ENCODE assay signal across 8 cellular contexts in genomic region chr9:129962889-129963703, GRCh38.
DNase-seq lines count a peak whose midpoint lies in the region; ATAC-seq and TF ChIP-seq lines count a peak whose summit lies in the region.

No MANE protein-coding gene starts in this region.

- no peak for DNase-seq in AG04450 (ENCODE audit: low read depth, low spot score)
- DNase-seq in HT1080 (ENCODE audit: low read depth): peak; percentile 17
- peak; percentile 40 to 62 for DNase-seq in activated CD4-positive, alpha-beta T cell treated with anti-CD3 and anti-CD28 coated beads for 24 hours (ENCODE audit: low read depth in 2 of 2)
- DNase-seq in dermis microvascular lymphatic vessel endothelial cell (ENCODE audit: low read depth in 2 of 2): peak; percentile 68 to 74
- peak; percentile 39 for DNase-seq in lung (ENCODE audit: low spot score)
- DNase-seq in stimulated activated CD8-positive, alpha-beta memory T cell treated with anti-CD3 and anti-CD28 coated beads, Interleukin-15, amount 100 ng/mL, for 4 hours (ENCODE audit: low read depth in 2 of 2): peak; percentile 44 to 57

- H3K27ac ChIP-seq in AG04450 (ENCODE audit: low read depth, low read length) (peak overlapping the region; percentile 65), lung (ENCODE audit: low read depth in 1 of 2, low read length in 1 of 2) (peak overlapping the region; percentile 80 to 90)

- CTCF ChIA-PET in AG04450 (lab: Charles Lee): no interaction called here

- H3K27me3 ChIP-seq in AG04450 (ENCODE audit: control insufficient read depth, insufficient read depth, low read length) (no peaks in the 10 kb centered on the region), lung (ENCODE audit: control insufficient read depth, insufficient read depth) (no peaks in the 10 kb centered on the region)

- peaks cover 0 to 14% of the 10 kb centered on the region in 2 donors for H3K4me1 ChIP-seq in lung (ENCODE audit: control insufficient read depth in 2 of 2, insufficient read depth in 2 of 2, low read length in 2 of 2)

- H3K9me3 ChIP-seq in AG04450 (ENCODE audit: control insufficient read depth, insufficient read depth, low read length) (no peaks in the 10 kb centered on the region), lung (ENCODE audit: control insufficient read depth in 2 of 2, insufficient read depth in 1 of 2, low read length in 1 of 2) (no peaks in the 10 kb centered on the region)

- peak overlapping the region; percentile 51 for H3K4me3 ChIP-seq in AG04450 (ENCODE audit: low read depth, low read length)
- H3K4me3 ChIP-seq in lung: peak overlapping the region; percentile 5

- peak; percentile 83 for ATAC-seq in GM19395 (IDR thresholded peaks at IDR 0.05; ENCODE audit: unreplicated experiment)
- no peak for ATAC-seq in lung (ENCODE audit: insufficient read depth, low FRiP score)
- ATAC-seq in GM18511 (IDR thresholded peaks at IDR 0.05; ENCODE audit: unreplicated experiment): no peak

- 15 to 23% methylated on average over 14 of the region's 14 CpGs for WGBS in lung, 2 donors

- H3K36me3 ChIP-seq in lung (ENCODE audit: control insufficient read depth in 2 of 2, insufficient read depth in 2 of 2, low read length in 2 of 2): peaks cover 0 to 1% of the 10 kb centered on the region in 2 donors

- TF ChIP-seq CTCF in AG04450 (IDR thresholded peaks at IDR 0.05; ENCODE audit: low read depth, low read length) (no peak), lung (IDR thresholded peaks at IDR 0.05; ENCODE audit: control extremely low read depth, extremely low read depth) (no peak)

- POLR2A ChIA-PET in AG04450 (lab: Yijun Ruan, JAX): interaction anchor here (1.0 kb wide), 1 partner anchor 80 kb away, joined by 4 read pairs; the partner anchor contains the start of gene FNBP1
